In the genomic region with DNA sequence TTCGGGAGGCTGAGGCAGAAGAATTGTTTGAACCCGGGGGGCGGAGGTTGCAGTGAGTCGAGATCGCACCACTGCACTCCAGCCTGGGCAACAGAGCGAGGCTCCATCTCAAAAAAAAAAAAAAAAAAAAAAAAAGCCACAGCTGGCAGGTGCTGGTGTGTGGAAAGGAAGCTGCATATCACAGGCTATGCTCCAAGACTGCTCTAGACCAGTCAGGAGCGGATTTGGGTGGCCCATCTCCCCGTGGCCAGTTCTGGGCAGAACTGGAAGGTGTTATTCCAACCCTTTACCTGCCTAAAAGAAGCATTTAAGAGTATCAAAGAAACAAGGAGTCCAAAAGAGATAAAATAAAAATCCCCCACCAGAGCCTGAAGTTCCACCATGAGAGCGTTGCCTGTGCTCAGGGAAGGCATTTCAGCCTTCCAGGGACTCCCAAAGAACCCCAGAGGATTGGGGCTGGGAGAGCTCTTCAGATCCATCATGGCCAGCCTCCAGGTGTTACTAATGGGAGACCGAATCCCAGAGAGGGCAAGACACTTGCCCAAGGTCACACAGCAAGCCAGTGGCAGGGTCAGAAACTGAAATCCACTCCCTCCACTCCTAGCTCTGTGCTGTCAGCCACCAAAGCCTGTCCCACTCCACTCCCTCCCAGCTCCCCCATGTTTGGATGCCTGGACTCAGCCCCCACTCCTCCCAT, we compare ENCODE assay signal across 12 cellular contexts. TPM values are rescaled to one million over a fixed set of nuclear protein-coding genes. Genes with fewer than 3 reads are reported as not detected.
"Had no signal": no experiment of that assay in that cellular context is flagged by ENCODE, and none has a peak within 500 bp of the region (broad histone marks: within the 10 kb centered on the region; RNA-seq: fewer than 3 reads in every experiment).

No MANE protein-coding gene starts in this region.

- H3K4me3 Mint-ChIP-seq: neural progenitor cell, T-helper 17 cell had no signal

- ATAC-seq: sciatic nerve had no signal

- H3K4me1 ChIP-seq: esophagus squamous epithelium, left lung had no signal

- H3K9me3 Mint-ChIP-seq: neural progenitor cell had no signal

- H3K79me2 ChIP-seq: hepatocyte had no signal

- H3K27ac Mint-ChIP-seq: neural progenitor cell had no signal

- H3K36me3 ChIP-seq: neural progenitor cell, thoracic aorta had no signal

- DNase-seq: activated CD8-positive, alpha-beta memory T cell treated with anti-CD3 and anti-CD28 coated beads for 24 hours; anterior cingulate cortex; cerebellar nuclear complex; esophagus squamous epithelium; islet precursor cell; mammary epithelial cell had no signal

- H3K36me3 Mint-ChIP-seq: neural progenitor cell had no signal

- H3K27ac ChIP-seq: esophagus squamous epithelium, hepatocyte, left lung, neural progenitor cell, thoracic aorta had no signal

- H3K9me3 ChIP-seq: esophagus squamous epithelium, left lung, thoracic aorta had no signal

- H3K27me3 Mint-ChIP-seq: T-helper 17 cell had no signal

- H3K27me3 ChIP-seq: hepatocyte, neural progenitor cell had no signal

- H3K4me3 ChIP-seq: esophagus squamous epithelium, hepatocyte, left lung, neural progenitor cell, thoracic aorta had no signal

- H3K4me2 ChIP-seq: hepatocyte, neural progenitor cell had no signal

RNA-seq across cellular contexts. Expression of gene ELFN2, which starts 44.6 kb away (rescaled TPM):
- total RNA-seq: esophagus squamous epithelium, thoracic aorta had no signal
